Comparison of ENCODE assay signal across 16 cellular contexts in genomic region chr4:169362607-169363006, GRCh38.
DNase-seq lines count a peak whose midpoint lies in the region; ATAC-seq and TF ChIP-seq lines count a peak whose summit lies in the region.
"Had no signal": no experiment of that assay in that cellular context is flagged by ENCODE, and none has a peak within 500 bp of the region (broad histone marks: within the 10 kb centered on the region; RNA-seq: fewer than 3 reads in every experiment).

No MANE protein-coding gene starts in this region.

- ATAC-seq in HG02981 (IDR thresholded peaks at IDR 0.05; ENCODE audit: unreplicated experiment) = no peak
- ATAC-seq in left lobe of liver = no peak

- H3K4me2 ChIP-seq in osteoblast (ENCODE audit: insufficient read depth, low read length) = no peak overlapping the region
- H3K4me2 ChIP-seq: BLaER1 had no signal

- in situ Hi-C loops in KBM-7 (cut with MboI; ENCODE audit: low pct_unique_long_range_greater_than_20kb, low sequenced_read_pairs) = no loop called here

- POLR2A ChIA-PET in RWPE1 (lab: Yijun Ruan, JAX; ENCODE audit: low non-redundant PET) = no interaction called here

- no peak overlapping the region for H2AFZ ChIP-seq in osteoblast (ENCODE audit: low read length)

- H3K27ac ChIP-seq in RWPE1 = peak overlapping the region; percentile 50
- peak overlapping the region; percentile 83 for H3K27ac ChIP-seq in osteoblast (ENCODE audit: low read depth, low read length)
- H3K27ac ChIP-seq: BLaER1 had no signal

- H3K27me3 ChIP-seq in osteoblast (ENCODE audit: insufficient read depth, low read length) = no peaks in the 10 kb centered on the region
- H3K27me3 ChIP-seq: BLaER1 had no signal

- H3K9me3 ChIP-seq in osteoblast (ENCODE audit: low read depth, low read length) = peaks cover 2% of the 10 kb centered on the region

- H3K4me1 ChIP-seq in osteoblast (ENCODE audit: insufficient read depth, low read length) = peaks cover 12% of the 10 kb centered on the region

- H4K20me1 ChIP-seq in osteoblast (ENCODE audit: insufficient read depth, low read length) = no peaks in the 10 kb centered on the region
- H4K20me1 ChIP-seq: BLaER1 had no signal

- no peak for TF ChIP-seq CTCF in RWPE1 (conservative IDR thresholded peaks at IDR 0.05; ENCODE audit: low read depth)
- TF ChIP-seq CTCF in osteoblast (IDR thresholded peaks at IDR 0.05; ENCODE audit: extremely low read depth, low read depth, low read length) = no peak

- no peak overlapping the region for H3K4me3 ChIP-seq in osteoblast (ENCODE audit: insufficient read depth, low read length)
- H3K4me3 ChIP-seq: BLaER1 had no signal

- peak; percentile 3 for DNase-seq in NCI-H748 (lab: John Stamatoyannopoulos, UW; ENCODE audit: unreplicated experiment)
- DNase-seq in NCI-H748 treated with DMSO at 0.1 percent for 48 hours (lab: John Stamatoyannopoulos, UW) = no peak
- peak; percentile 27 for DNase-seq in KBM-7
- no peak for DNase-seq in RWPE1 (ENCODE audit: low spot score)
- DNase-seq in osteoblast (ENCODE audit: insufficient read length, low spot score, missing footprints) = no peak
- no peak for DNase-seq in AG08396 (ENCODE audit: low spot score)
- DNase-seq in left lobe of liver (ENCODE audit: low spot score) = no peak
- DNase-seq: 8988T, DND-41, Karpas-422, NCI-H1436, NCI-H2029, NCI-H82, SHP77 treated with DMSO at 0.1 percent for 48 hours had no signal

- H3K79me2 ChIP-seq in osteoblast (ENCODE audit: insufficient read depth, low read length) = no peaks in the 10 kb centered on the region

- no peaks in the 10 kb centered on the region for H3K36me3 ChIP-seq in osteoblast (ENCODE audit: insufficient read depth, low read length)
- H3K36me3 ChIP-seq: BLaER1 had no signal

- CTCF ChIA-PET in RWPE1 (lab: Yijun Ruan, JAX) = interaction anchor here (0.6 kb wide), 1 partner anchor 88 kb away, joined by 3 read pairs; no protein-coding TSS in a partner anchor

Comparison
In these comparisons a context has a peak if more than half of its experiments do, and no peak if none do; other contexts are left out.
1. DNase-seq: peak in NCI-H748 (single experiment) and KBM-7 (single experiment); none in NCI-H748 treated with DMSO at 0.1 percent for 48 hours (single experiment), RWPE1 (single experiment), osteoblast (single experiment), AG08396 (single experiment) and left lobe of liver (single experiment).